8 cellular contexts compared by ENCODE assay signal in the genomic region with DNA sequence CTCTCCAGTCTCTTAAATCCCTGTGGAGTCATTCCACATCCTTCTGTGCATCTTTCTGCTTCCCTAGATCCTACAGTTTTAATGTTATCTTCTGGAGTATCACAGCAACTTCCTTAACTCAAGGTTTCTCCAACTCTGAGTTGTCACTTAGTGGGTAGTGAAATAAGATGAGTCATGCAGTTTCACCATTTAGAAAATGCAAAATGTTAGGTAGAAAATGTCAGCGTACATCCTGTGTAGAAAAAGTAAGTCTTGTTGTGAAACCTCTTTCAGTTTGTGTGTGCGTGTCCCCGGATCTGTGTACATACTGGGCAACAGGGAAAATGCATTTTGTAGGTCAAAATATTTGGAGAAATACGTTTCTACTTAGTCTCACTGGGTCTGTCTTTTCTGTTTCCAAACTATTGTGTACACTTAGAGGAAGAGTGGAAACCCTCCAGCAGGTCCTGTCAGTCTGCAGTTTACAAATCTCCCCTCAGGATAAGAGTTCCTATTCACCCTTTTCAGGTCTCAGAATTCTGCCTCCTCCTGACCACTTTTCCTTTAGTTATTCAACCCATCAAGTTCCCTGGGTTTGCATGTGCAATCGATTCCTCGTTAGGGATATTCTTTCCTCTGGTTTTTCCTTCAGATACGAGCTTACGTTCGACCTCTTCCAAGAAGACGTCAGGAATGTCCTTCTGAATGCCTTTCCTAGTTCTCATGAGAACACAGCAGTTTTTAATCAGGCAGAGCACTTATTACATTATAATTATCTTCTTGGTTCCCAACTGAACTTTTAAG.
A peak's percentile ranks its signal among the peaks of the same experiment; 100 is the strongest.
DNase-seq lines count a peak whose midpoint lies in the region; ATAC-seq, FAIRE-seq and TF ChIP-seq lines count a peak whose summit lies in the region.

No MANE protein-coding gene starts in this region.

- RAD21 ChIA-PET in GM12878 (lab: Charles Lee; ENCODE audit: unreplicated experiment): interaction anchor here (1.0 to 2.1 kb wide), 5 partner anchors 8 to 151 kb away, joined by 4 to 18 read pairs (median 7); no protein-coding TSS in a partner anchor

- CTCF ChIA-PET in GM12878 (lab: Yijun Ruan, JAX): interaction anchor here (0.9 to 4.9 kb wide), 8 partner anchors 9 to 151 kb away, joined by 3 to 44 read pairs (median 4); no protein-coding TSS in a partner anchor

- H2AFZ ChIP-seq in GM12878 (ENCODE audit: control insufficient read depth, low read depth, low read length): peak overlapping the region; percentile 84

- DNase-seq in ACHN: peak; percentile 84
- DNase-seq in NOMO-1 treated with dmso at 0.1 percent for 144 hours (lab: John Stamatoyannopoulos, UW; ENCODE audit: unreplicated experiment): peak; percentile 86
- peak; percentile 80 for DNase-seq in GM12878 (ENCODE audit: low read depth, low spot score)
- DNase-seq in inferior parietal cortex (ENCODE audit: extremely low spot score): peak; percentile 64
- no peak for DNase-seq in iPS-NIHi11 (ENCODE audit: low spot score)

- H3K27ac ChIP-seq in GM12878 (ENCODE audit: control insufficient read depth, insufficient read depth) (peak overlapping the region; percentile 80), stomach smooth muscle (ENCODE audit: low read length) (peak overlapping the region; percentile 73)

- TF ChIP-seq POLR2A in GM12878 (IDR thresholded peaks at IDR 0.05; ENCODE audit: low read depth, low read length): 0 out of 2 replicates have a peak, but pooled peaks have one; percentile 32

- H3K4me3 ChIP-seq in GM12878 (peak overlapping the region; percentile 57), stomach smooth muscle (ENCODE audit: low read length in 2 of 2) (peak overlapping the region; percentile 65 to 81)

- TF ChIP-seq EP300 in GM12878 (IDR thresholded peaks at IDR 0.05; ENCODE audit: borderline replicate concordance in 1 of 2, control insufficient read depth in 1 of 2, low read depth in 2 of 2, low read length in 2 of 2): peak; percentile 49 to 57; a peak in 2 of 4 replicates

- H3K36me3 ChIP-seq in GM12878 (ENCODE audit: control insufficient read depth in 2 of 2, insufficient read depth in 2 of 2, low read length in 1 of 2) (no peaks in the 10 kb centered on the region), stomach smooth muscle (ENCODE audit: control insufficient read depth in 2 of 2, insufficient read depth in 2 of 2, low read length in 2 of 2) (no peaks in the 10 kb centered on the region)

- TF ChIP-seq CTCF in GM12878 (IDR thresholded peaks at IDR 0.05 in 2 of 3, conservative IDR thresholded peaks at IDR 0.05 in 1 of 3; ENCODE audit: control insufficient read depth in 2 of 3, extremely low read depth in 1 of 3, insufficient read depth in 1 of 3, low read depth in 3 of 3, low read length in 3 of 3): no peak

- in situ Hi-C loops in ACHN (cut with HindIII; ENCODE audit: low pct_ligation_motif_present, low pct_unique_long_range_greater_than_20kb, low sequenced_read_pairs): no loop called here
- in situ Hi-C loops in GM12878 (cut with MboI): no loop called here

- SMC1A ChIA-PET in GM12878 (lab: Charles Lee; ENCODE audit: uncharacterized antibody, unreplicated experiment): interaction anchor here (1.0 to 4.5 kb wide), 17 partner anchors 9 to 322 kb away, joined by 3 to 36 read pairs (median 5); no protein-coding TSS in a partner anchor

- intact Hi-C loops in GM12878 (cut with micrococcal nuclease; ENCODE audit: unreplicated experiment): loop anchor here (10.0 kb wide), 1 partner anchor 430 kb away; no protein-coding TSS in a partner anchor

- POLR2A ChIA-PET in GM12878 (lab: Charles Lee): interaction anchor here (1.3 to 1.6 kb wide), 2 partner anchors 9 to 78 kb away, joined by 5 to 12 read pairs; no protein-coding TSS in a partner anchor

- H3K9me3 ChIP-seq in GM12878 (replicated peaks; ENCODE audit: control insufficient read depth, insufficient read depth, low read length): no peaks in the 10 kb centered on the region
- H3K9me3 ChIP-seq in stomach smooth muscle (ENCODE audit: control insufficient read depth in 2 of 2, low read length in 2 of 2): no peaks in the 10 kb centered on the region

- ATAC-seq in GM18508 (IDR thresholded peaks at IDR 0.05; ENCODE audit: insufficient read depth, unreplicated experiment) (peak; percentile 83), HG02885 (IDR thresholded peaks at IDR 0.05; ENCODE audit: poor library complexity, unreplicated experiment) (peak; percentile 90), GM12878 (peak; percentile 90)

- peak overlapping the region; percentile 56; the same call in 1 of the 2 replicates for H3K9ac ChIP-seq in GM12878 (ENCODE audit: control insufficient read depth, insufficient read depth, low read length)
- peak overlapping the region; percentile 1 to 69 for H3K9ac ChIP-seq in stomach smooth muscle (ENCODE audit: low read length in 2 of 2)

- H3K27me3 ChIP-seq in GM12878 (replicated peaks in 1 of 2; ENCODE audit: control insufficient read depth in 2 of 2, insufficient read depth in 2 of 2, low read length in 1 of 2) (no peaks in the 10 kb centered on the region), stomach smooth muscle (ENCODE audit: control insufficient read depth in 1 of 2, insufficient read depth in 2 of 2, low read length in 2 of 2) (no peaks in the 10 kb centered on the region)

- H3K4me2 ChIP-seq in GM12878 (ENCODE audit: control insufficient read depth, insufficient read depth): peak overlapping the region; percentile 82

- no peaks in the 10 kb centered on the region for H3K79me2 ChIP-seq in GM12878 (ENCODE audit: control insufficient read depth, insufficient read depth, low read length)

- no peak for TF ChIP-seq RAD21 in GM12878 (IDR thresholded peaks at IDR 0.05; ENCODE audit: insufficient read depth, low read depth, low read length)

- TSS peak; percentile 51 for BruUV-seq in GM12878 (replicated peaks; lab: Mats Ljungman, UMichigan)

- WGBS in GM12878 (ENCODE audit: insufficient coverage, insufficient replicate concordance, low lambda C conversion rate, missing lambda C conversion rate): 41% methylated on average over 10 of the region's 10 CpGs

- H3K4me1 ChIP-seq in GM12878 (ENCODE audit: control insufficient read depth, insufficient read depth, low read length) (peaks cover 25% of the 10 kb centered on the region), stomach smooth muscle (ENCODE audit: control insufficient read depth, insufficient read depth, low read length) (peaks cover 8% of the 10 kb centered on the region)

- FAIRE-seq in GM12878 (lab: Jason Lieb, UNC): peak; percentile 85

- no peaks in the 10 kb centered on the region for H4K20me1 ChIP-seq in GM12878 (ENCODE audit: control insufficient read depth, insufficient read depth)

TF ChIP-seq in GM12878, 131 proteins besides CTCF, POLR2A, EP300 and RAD21 (continues in another document):
- TF ChIP-seq YBX1 (IDR thresholded peaks at IDR 0.05) (no peak), NR2C1 (IDR thresholded peaks at IDR 0.05) (no peak), SMC3 (IDR thresholded peaks at IDR 0.05; ENCODE audit: borderline replicate concordance, low read length) (no peak), TCF12 (IDR thresholded peaks at IDR 0.05; ENCODE audit: low read depth, low read length) (0 out of 2 replicates have a peak, but pooled peaks have one; percentile 16), NBN (IDR thresholded peaks at IDR 0.05) (peak; percentile 59; the same call in 1 of the 2 replicates), IKZF2 (IDR thresholded peaks at IDR 0.05) (peak; percentile 85 to 90)
- TF ChIP-seq, protein P1, sequence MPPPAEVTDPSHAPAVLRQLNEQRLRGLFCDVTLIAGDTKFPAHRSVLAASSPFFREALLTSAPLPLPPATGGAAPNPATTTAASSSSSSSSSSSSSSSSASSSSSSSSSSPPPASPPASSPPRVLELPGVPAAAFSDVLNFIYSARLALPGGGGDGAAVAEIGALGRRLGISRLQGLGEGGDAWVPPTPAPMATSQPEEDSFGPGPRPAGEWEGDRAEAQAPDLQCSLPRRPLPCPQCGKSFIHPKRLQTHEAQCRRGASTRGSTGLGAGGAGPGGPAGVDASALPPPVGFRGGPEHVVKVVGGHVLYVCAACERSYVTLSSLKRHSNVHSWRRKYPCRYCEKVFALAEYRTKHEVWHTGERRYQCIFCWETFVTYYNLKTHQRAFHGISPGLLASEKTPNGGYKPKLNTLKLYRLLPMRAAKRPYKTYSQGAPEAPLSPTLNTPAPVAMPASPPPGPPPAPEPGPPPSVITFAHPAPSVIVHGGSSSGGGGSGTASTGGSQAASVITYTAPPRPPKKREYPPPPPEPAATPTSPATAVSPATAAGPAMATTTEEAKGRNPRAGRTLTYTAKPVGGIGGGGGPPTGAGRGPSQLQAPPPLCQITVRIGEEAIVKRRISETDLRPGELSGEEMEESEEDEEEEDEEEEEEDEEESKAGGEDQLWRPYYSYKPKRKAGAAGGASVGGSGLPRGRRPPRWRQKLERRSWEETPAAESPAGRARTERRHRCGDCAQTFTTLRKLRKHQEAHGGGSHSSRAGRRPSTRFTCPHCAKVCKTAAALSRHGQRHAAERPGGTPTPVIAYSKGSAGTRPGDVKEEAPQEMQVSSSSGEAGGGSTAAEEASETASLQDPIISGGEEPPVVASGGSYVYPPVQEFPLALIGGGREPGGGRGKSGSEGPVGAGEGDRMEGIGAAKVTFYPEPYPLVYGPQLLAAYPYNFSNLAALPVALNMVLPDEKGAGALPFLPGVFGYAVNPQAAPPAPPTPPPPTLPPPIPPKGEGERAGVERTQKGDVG (CRISPR knock-in tag; IDR thresholded peaks at IDR 0.05): no peak
- TF ChIP-seq, protein P2, sequence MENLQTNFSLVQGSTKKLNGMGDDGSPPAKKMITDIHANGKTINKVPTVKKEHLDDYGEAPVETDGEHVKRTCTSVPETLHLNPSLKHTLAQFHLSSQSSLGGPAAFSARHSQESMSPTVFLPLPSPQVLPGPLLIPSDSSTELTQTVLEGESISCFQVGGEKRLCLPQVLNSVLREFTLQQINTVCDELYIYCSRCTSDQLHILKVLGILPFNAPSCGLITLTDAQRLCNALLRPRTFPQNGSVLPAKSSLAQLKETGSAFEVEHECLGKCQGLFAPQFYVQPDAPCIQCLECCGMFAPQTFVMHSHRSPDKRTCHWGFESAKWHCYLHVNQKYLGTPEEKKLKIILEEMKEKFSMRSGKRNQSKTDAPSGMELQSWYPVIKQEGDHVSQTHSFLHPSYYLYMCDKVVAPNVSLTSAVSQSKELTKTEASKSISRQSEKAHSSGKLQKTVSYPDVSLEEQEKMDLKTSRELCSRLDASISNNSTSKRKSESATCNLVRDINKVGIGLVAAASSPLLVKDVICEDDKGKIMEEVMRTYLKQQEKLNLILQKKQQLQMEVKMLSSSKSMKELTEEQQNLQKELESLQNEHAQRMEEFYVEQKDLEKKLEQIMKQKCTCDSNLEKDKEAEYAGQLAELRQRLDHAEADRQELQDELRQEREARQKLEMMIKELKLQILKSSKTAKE (IDR thresholded peaks at IDR 0.05; ENCODE audit: low read depth, poor library complexity, severe bottlenecking): peak; percentile 65
